Comparison of ENCODE assay signal across 1 cellular context in the genomic region with DNA sequence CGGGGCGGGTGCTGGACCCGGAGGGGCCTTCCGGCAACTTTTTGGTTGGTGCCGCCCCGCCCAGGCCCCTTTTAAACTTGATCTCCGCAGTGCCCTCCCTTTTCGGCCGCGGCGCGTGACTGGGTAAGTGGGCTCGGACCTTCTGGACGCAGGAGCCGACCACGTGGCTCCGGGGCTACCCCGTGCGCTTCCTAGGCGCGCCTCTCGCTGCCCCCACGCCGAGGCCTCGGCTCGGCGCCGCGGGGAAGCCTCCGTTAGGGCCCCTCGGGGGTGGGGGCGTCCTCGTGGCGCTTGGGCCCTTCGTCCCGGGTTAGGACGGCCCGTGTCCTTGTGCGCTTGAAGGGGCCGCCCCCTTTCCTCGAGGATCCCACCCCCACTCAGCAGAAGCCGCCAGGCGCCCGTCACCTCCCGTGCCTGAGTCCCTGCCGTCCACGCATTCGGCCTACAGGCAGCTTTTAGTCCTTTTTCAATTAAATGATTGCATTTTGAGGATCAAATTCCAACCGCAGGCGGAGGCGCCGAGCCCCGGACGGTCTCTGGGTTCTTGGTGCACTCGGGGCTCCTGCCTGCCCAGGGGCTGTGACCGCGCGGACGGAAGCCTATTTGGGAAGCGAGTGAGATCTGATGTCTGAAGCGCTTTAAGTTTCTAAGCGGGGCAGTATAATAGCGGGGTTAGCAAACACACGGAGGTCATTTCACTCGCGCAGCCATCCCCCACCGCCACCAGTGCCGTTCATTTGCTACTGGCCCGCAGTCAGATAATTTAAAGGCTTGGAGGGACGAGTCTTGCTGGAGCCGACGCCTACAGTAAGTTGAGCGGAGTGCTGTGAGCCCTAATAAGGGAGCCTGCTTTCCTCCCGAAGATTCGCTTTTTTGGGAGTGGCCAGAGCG.
TF ChIP-seq lines count a peak whose summit lies in the region.

No MANE protein-coding gene starts in this region.

TF ChIP-seq in K562, 482 proteins besides CTCF, POLR2A, EP300 and RAD21 (continued from another document and continues in another):
- TF ChIP-seq MBD2 (IDR thresholded peaks at IDR 0.05; ENCODE audit: borderline replicate concordance, low read depth) (peak; percentile 42; the same call in 1 of the 2 replicates), KDM4B (IDR thresholded peaks at IDR 0.05; ENCODE audit: borderline replicate concordance in 2 of 2, low read depth in 1 of 2) (peak in 1 of 2 experiments; percentile 83; a peak in 1 of 4 replicates), KLF6 (CRISPR knock-in tag; IDR thresholded peaks at IDR 0.05; ENCODE audit: borderline replicate concordance) (peak; percentile 64; the same call in 1 of the 2 replicates), KDM5B (IDR thresholded peaks at IDR 0.05; ENCODE audit: insufficient replicate concordance, low read depth, low read length) (peak; percentile 63), LEF1 (IDR thresholded peaks at IDR 0.05) (no peak), MTA2 (IDR thresholded peaks at IDR 0.05; ENCODE audit: low read depth) (no peak), ZNF77 (CRISPR knock-in tag; IDR thresholded peaks at IDR 0.05) (no peak), XRCC5 (IDR thresholded peaks at IDR 0.05; ENCODE audit: low read depth, low read length) (0 out of 2 replicates have a peak, but pooled peaks have one; percentile 22), SUPT5H (IDR thresholded peaks at IDR 0.05) (peak; percentile 79), PRPF4 (IDR thresholded peaks at IDR 0.05; ENCODE audit: insufficient read depth, low read depth, low read length, poor library complexity, severe bottlenecking) (peak; percentile 86), KLF13 (tag; IDR thresholded peaks at IDR 0.05; ENCODE audit: borderline replicate concordance, low read depth) (peak; percentile 75; the same call in 1 of the 2 replicates), CUX1 (CRISPR knock-in tag; IDR thresholded peaks at IDR 0.05) (no peak), E2F5 (CRISPR knock-in tag; IDR thresholded peaks at IDR 0.05) (0 out of 2 replicates have a peak, but pooled peaks have one; percentile 24), RBM22 (IDR thresholded peaks at IDR 0.05; ENCODE audit: low read depth, low read length, poor library complexity, severe bottlenecking) (peak; percentile 92), ZBTB17 (CRISPR knock-in tag; IDR thresholded peaks at IDR 0.05) (peak; percentile 81), KAT7 (CRISPR knock-in tag; IDR thresholded peaks at IDR 0.05; ENCODE audit: borderline replicate concordance) (peak; percentile 90; the same call in 1 of the 2 replicates), PML (IDR thresholded peaks at IDR 0.05; ENCODE audit: low read length) (peak; percentile 52), STAG1 (CRISPR knock-in tag; IDR thresholded peaks at IDR 0.05; ENCODE audit: borderline replicate concordance) (peak; percentile 42; the same call in 1 of the 2 replicates), RBM15 (IDR thresholded peaks at IDR 0.05; ENCODE audit: insufficient read depth, low read length) (no peak), IRF1 (CRISPR knock-in tag; IDR thresholded peaks at IDR 0.05; ENCODE audit: borderline replicate concordance) (peak; percentile 67; the same call in 1 of the 2 replicates), ZNF695 (CRISPR knock-in tag; IDR thresholded peaks at IDR 0.05) (no peak), TAL1 (IDR thresholded peaks at IDR 0.05) (no peak), BDP1 (IDR thresholded peaks at IDR 0.05; ENCODE audit: insufficient read depth, insufficient read length) (no peak), TFAP4 (CRISPR knock-in tag; IDR thresholded peaks at IDR 0.05; ENCODE audit: borderline replicate concordance) (peak; percentile 67), GATAD2B (IDR thresholded peaks at IDR 0.05; ENCODE audit: borderline replicate concordance) (peak; percentile 89), TRIM25 (IDR thresholded peaks at IDR 0.05; ENCODE audit: borderline replicate concordance) (no peak), FOXM1 (IDR thresholded peaks at IDR 0.05; ENCODE audit: low read depth) (no peak), FOXM1 (CRISPR knock-in tag; IDR thresholded peaks at IDR 0.05; ENCODE audit: low read depth) (no peak), MYNN (IDR thresholded peaks at IDR 0.05) (peak; percentile 53; the same call in 1 of the 2 replicates), MYNN (CRISPR knock-in tag; IDR thresholded peaks at IDR 0.05) (no peak)
- TF ChIP-seq, protein P1, sequence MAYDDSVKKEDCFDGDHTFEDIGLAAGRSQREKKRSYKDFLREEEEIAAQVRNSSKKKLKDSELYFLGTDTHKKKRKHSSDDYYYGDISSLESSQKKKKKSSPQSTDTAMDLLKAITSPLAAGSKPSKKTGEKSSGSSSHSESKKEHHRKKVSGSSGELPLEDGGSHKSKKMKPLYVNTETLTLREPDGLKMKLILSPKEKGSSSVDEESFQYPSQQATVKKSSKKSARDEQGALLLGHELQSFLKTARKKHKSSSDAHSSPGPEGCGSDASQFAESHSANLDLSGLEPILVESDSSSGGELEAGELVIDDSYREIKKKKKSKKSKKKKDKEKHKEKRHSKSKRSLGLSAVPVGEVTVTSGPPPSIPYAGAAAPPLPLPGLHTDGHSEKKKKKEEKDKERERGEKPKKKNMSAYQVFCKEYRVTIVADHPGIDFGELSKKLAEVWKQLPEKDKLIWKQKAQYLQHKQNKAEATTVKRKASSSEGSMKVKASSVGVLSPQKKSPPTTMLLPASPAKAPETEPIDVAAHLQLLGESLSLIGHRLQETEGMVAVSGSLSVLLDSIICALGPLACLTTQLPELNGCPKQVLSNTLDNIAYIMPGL (CRISPR knock-in tag; IDR thresholded peaks at IDR 0.05): peak; percentile 80; the same call in 1 of the 2 replicates
- TF ChIP-seq, protein P2, sequence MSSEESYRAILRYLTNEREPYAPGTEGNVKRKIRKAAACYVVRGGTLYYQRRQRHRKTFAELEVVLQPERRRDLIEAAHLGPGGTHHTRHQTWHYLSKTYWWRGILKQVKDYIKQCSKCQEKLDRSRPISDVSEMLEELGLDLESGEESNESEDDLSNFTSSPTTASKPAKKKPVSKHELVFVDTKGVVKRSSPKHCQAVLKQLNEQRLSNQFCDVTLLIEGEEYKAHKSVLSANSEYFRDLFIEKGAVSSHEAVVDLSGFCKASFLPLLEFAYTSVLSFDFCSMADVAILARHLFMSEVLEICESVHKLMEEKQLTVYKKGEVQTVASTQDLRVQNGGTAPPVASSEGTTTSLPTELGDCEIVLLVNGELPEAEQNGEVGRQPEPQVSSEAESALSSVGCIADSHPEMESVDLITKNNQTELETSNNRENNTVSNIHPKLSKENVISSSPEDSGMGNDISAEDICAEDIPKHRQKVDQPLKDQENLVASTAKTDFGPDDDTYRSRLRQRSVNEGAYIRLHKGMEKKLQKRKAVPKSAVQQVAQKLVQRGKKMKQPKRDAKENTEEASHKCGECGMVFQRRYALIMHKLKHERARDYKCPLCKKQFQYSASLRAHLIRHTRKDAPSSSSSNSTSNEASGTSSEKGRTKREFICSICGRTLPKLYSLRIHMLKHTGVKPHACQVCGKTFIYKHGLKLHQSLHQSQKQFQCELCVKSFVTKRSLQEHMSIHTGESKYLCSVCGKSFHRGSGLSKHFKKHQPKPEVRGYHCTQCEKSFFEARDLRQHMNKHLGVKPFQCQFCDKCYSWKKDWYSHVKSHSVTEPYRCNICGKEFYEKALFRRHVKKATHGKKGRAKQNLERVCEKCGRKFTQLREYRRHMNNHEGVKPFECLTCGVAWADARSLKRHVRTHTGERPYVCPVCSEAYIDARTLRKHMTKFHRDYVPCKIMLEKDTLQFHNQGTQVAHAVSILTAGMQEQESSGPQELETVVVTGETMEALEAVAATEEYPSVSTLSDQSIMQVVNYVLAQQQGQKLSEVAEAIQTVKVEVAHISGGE (CRISPR knock-in tag; IDR thresholded peaks at IDR 0.05): 0 out of 6 replicates have a peak, but pooled peaks of 1 of the 3 experiments have one; percentile 33
- TF ChIP-seq, protein P3, sequence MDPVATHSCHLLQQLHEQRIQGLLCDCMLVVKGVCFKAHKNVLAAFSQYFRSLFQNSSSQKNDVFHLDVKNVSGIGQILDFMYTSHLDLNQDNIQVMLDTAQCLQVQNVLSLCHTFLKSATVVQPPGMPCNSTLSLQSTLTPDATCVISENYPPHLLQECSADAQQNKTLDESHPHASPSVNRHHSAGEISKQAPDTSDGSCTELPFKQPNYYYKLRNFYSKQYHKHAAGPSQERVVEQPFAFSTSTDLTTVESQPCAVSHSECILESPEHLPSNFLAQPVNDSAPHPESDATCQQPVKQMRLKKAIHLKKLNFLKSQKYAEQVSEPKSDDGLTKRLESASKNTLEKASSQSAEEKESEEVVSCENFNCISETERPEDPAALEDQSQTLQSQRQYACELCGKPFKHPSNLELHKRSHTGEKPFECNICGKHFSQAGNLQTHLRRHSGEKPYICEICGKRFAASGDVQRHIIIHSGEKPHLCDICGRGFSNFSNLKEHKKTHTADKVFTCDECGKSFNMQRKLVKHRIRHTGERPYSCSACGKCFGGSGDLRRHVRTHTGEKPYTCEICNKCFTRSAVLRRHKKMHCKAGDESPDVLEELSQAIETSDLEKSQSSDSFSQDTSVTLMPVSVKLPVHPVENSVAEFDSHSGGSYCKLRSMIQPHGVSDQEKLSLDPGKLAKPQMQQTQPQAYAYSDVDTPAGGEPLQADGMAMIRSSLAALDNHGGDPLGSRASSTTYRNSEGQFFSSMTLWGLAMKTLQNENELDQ (CRISPR knock-in tag; IDR thresholded peaks at IDR 0.05; ENCODE audit: borderline replicate concordance): peak; percentile 63; the same call in 1 of the 2 replicates
- TF ChIP-seq, protein P4, sequence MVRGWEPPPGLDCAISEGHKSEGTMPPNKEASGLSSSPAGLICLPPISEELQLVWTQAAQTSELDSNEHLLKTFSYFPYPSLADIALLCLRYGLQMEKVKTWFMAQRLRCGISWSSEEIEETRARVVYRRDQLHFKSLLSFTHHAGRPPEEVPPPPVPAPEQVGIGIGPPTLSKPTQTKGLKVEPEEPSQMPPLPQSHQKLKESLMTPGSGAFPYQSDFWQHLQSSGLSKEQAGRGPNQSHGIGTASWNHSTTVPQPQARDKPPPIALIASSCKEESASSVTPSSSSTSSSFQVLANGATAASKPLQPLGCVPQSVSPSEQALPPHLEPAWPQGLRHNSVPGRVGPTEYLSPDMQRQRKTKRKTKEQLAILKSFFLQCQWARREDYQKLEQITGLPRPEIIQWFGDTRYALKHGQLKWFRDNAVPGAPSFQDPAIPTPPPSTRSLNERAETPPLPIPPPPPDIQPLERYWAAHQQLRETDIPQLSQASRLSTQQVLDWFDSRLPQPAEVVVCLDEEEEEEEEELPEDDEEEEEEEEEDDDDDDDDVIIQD (CRISPR knock-in tag; IDR thresholded peaks at IDR 0.05): no peak
